17 cellular contexts compared by ENCODE assay signal in the genomic region with DNA sequence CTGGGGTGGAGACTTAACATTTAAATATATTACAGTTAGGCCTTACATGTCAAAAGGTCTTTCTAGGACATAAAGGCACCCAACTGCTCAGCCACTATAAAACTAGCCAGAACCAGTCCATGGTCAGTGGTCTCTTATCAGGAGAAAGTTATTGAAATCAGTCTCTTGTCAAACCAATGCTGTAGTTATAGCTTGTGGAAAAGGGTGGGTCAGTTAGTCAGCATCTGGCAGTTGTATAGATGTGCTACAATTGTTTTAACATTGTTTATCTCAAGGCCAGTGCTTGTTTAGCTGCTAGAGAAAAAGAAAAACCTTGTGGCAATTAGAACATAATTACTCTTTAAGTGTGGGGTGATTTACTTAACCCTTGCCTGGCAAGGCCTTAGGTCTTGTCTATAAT.
"Had no signal": no experiment of that assay in that cellular context is flagged by ENCODE, and none has a peak within 500 bp of the region (broad histone marks: within the 10 kb centered on the region; RNA-seq: fewer than 3 reads in every experiment).

No MANE protein-coding gene starts in this region.

- H3K4me1 ChIP-seq: gastrocnemius medialis, suprapubic skin, transverse colon, vagina had no signal

- H3K27me3 ChIP-seq: gastrocnemius medialis, suprapubic skin, transverse colon, vagina had no signal

- H3K4me3 ChIP-seq: gastrocnemius medialis, left ventricle myocardium inferior, suprapubic skin, transverse colon, vagina had no signal

- H3K9me3 ChIP-seq: gastrocnemius medialis, left ventricle myocardium inferior, suprapubic skin, transverse colon, vagina had no signal

- DNase-seq: activated CD4-positive, alpha-beta memory T cell treated with anti-CD3 and anti-CD28 coated beads for 36 hours; activated CD4-positive, alpha-beta T cell treated with anti-CD3 and anti-CD28 coated beads for 36 hours; activated T-cell treated with anti-CD3 and anti-CD28 coated beads for 4 hours; amniotic stem cell; effector memory CD8-positive, alpha-beta T cell; gastrocnemius medialis; head of caudate nucleus; left ventricle myocardium inferior; mammary epithelial cell; naive B cell; small intestine; stimulated activated CD4-positive, alpha-beta T cell treated with anti-CD3 and anti-CD28 coated beads, Interleukin-4, amount 100 ng/mL, for 1 hour; stimulated activated naive CD8-positive, alpha-beta T cell treated with anti-CD3 and anti-CD28 coated beads, Interleukin-15, amount 100 ng/mL, for 72 hours; transverse colon; WERI-Rb-1 had no signal

- H3K27ac ChIP-seq: gastrocnemius medialis, left ventricle myocardium inferior, suprapubic skin, transverse colon, vagina, WERI-Rb-1 had no signal

- H3K36me3 ChIP-seq: gastrocnemius medialis had no signal

- ATAC-seq: activated CD4-positive, alpha-beta T cell treated with anti-CD3 and anti-CD28 coated beads for 36 hours; effector memory CD8-positive, alpha-beta T cell; gastrocnemius medialis; stimulated activated naive CD8-positive, alpha-beta T cell treated with anti-CD3 and anti-CD28 coated beads, Interleukin-15, amount 100 ng/mL, for 72 hours had no signal
